ENCODE assay signal across 13 cellular contexts in the genomic region with DNA sequence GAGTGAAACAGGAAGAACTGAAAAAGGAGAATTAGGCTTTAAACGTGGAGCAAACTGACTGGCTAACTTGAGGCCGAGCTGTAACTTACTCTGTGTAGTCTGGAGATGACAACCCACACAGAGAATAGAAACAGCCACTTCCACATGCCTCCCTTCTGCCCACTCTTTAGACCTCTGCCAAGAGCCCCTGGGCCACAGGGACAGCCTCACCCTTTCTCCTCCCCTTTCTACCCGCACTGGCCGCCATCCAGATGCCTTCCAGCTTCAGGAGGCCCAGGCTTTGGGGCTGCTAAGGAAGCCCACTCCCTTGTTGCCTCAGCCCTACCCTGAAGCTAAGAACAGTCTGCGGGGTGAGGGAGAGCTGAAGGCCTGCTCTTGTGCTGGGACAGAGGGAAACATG. TPM values are rescaled to one million over a fixed set of nuclear protein-coding genes. Genes with fewer than 3 reads are reported as not detected.
A peak's percentile ranks its signal among the peaks of the same experiment; 100 is the strongest.
DNase-seq lines count a peak whose midpoint lies in the region; ATAC-seq and TF ChIP-seq lines count a peak whose summit lies in the region.
"Had no signal": no experiment of that assay in that cellular context is flagged by ENCODE, and none has a peak within 500 bp of the region (broad histone marks: within the 10 kb centered on the region; RNA-seq: fewer than 3 reads in every experiment).

No MANE protein-coding gene starts in this region.

- no peaks in the 10 kb centered on the region for H3K9me3 ChIP-seq in Caco-2

- no TSS peak for BruUV-seq in Caco-2 (replicated peaks; lab: Mats Ljungman, UMichigan)

- no peak for ATAC-seq in GM18517 (IDR thresholded peaks at IDR 0.05; ENCODE audit: unreplicated experiment)
- ATAC-seq in GM18907 (IDR thresholded peaks at IDR 0.05; ENCODE audit: unreplicated experiment) = no peak

- POLR2A ChIA-PET in Caco-2 (lab: Charles Lee) = no interaction called here

- H3K27me3 Mint-ChIP-seq in HFFc6 (ENCODE audit: insufficient read depth) (peaks cover 1% of the 10 kb centered on the region; the same call in 1 of the 2 replicates), Caco-2 (ENCODE audit: insufficient read depth, unreplicated experiment) (no peaks in the 10 kb centered on the region)
- H3K27me3 Mint-ChIP-seq: CD4-positive, alpha-beta memory T cell had no signal

- H3K36me3 ChIP-seq in Caco-2 (ENCODE audit: control insufficient read depth, insufficient read depth, low read length) = no peaks in the 10 kb centered on the region

- no peaks in the 10 kb centered on the region for H3K27me3 ChIP-seq in Caco-2 (replicated peaks; ENCODE audit: control insufficient read depth, insufficient read depth, low read length)

- CTCF ChIA-PET in Caco-2 (lab: Charles Lee) = no interaction called here

- H3K4me1 Mint-ChIP-seq in HFFc6 (ENCODE audit: low read depth) = peaks cover 77% of the 10 kb centered on the region
- H3K4me1 Mint-ChIP-seq in Caco-2 (ENCODE audit: low read depth, unreplicated experiment) = peaks cover 9% of the 10 kb centered on the region

- H3K27ac Mint-ChIP-seq in HFFc6 (peak overlapping the region; percentile 71), Caco-2 (ENCODE audit: unreplicated experiment) (no peak overlapping the region)
- H3K27ac Mint-ChIP-seq: T-helper 1 cell treated with Interleukin-12 subunit alpha and Interleukin-12 subunit beta and Interleukin-4 antibody, amounts not matched to agents 30 μg/mL and 1 μg/mL, for 36 hours had no signal

- H3K4me1 ChIP-seq in Caco-2 = peaks cover 8% of the 10 kb centered on the region

- H3K4me3 Mint-ChIP-seq in HFFc6 = peak overlapping the region; percentile 37; the same call in 1 of the 2 replicates
- no peak overlapping the region for H3K4me3 Mint-ChIP-seq in Caco-2 (ENCODE audit: unreplicated experiment)
- H3K4me3 Mint-ChIP-seq: CD4-positive, alpha-beta memory T cell; T-helper 1 cell treated with Interleukin-12 subunit alpha and Interleukin-12 subunit beta and Interleukin-4 antibody, amounts not matched to agents 30 μg/mL and 1 μg/mL, for 36 hours had no signal

- H3K9me3 Mint-ChIP-seq in HFFc6 = no peaks in the 10 kb centered on the region
- no peaks in the 10 kb centered on the region for H3K9me3 Mint-ChIP-seq in Caco-2 (ENCODE audit: unreplicated experiment)
- H3K9me3 Mint-ChIP-seq: CD4-positive, alpha-beta memory T cell; T-helper 1 cell treated with Interleukin-12 subunit alpha and Interleukin-12 subunit beta and Interleukin-4 antibody, amounts not matched to agents 30 μg/mL and 1 μg/mL, for 36 hours had no signal

- H3K36me3 Mint-ChIP-seq in HFFc6 (ENCODE audit: low read depth) (peaks cover 32% of the 10 kb centered on the region), Caco-2 (ENCODE audit: insufficient read depth, unreplicated experiment) (no peaks in the 10 kb centered on the region)

- TF ChIP-seq CTCF in HFFc6 (IDR thresholded peaks at IDR 0.05) (no peak), Caco-2 (IDR thresholded peaks at IDR 0.05; ENCODE audit: insufficient read depth in 1 of 2, low read depth in 1 of 2, low read length in 1 of 2, severe bottlenecking in 1 of 2, unreplicated experiment in 1 of 2) (no peak)

- no peak for DNase-seq in HFFc6
- peak; percentile 15 for DNase-seq in SKM-1 (lab: John Stamatoyannopoulos, UW; ENCODE audit: unreplicated experiment)
- DNase-seq in foreskin melanocyte = peak; percentile 56
- DNase-seq in putamen (ENCODE audit: low spot score) = peak; percentile 31
- no peak for DNase-seq in HPDE6-E6E7 (ENCODE audit: extremely low spot score)
- no peak for DNase-seq in Caco-2
- DNase-seq: activated CD4-positive, alpha-beta T cell treated with anti-CD3 and anti-CD28 coated beads, Interleukin-2, amount 50 U/mL, for 48 hours; CD4-positive, alpha-beta memory T cell; NCI-H2081; stimulated activated CD4-positive, alpha-beta T cell treated with anti-CD3 and anti-CD28 coated beads, Interleukin-2, amount 100 ng/mL, for 48 hours had no signal

- H3K4me3 ChIP-seq in Caco-2 (ENCODE audit: low read depth, low read length) = no peak overlapping the region

- intact Hi-C loops in Caco-2 (cut with micrococcal nuclease; ENCODE audit: unreplicated experiment) = no loop called here

RNA-seq across cellular contexts. Expression of a gene that starts 6.8 kb away (rescaled TPM):
- 10 to 100 TPM; 18.0 to 25.1 (median 20.5) TPM for total RNA-seq in HFFc6 (2021; fragmentation: NEBNext Ultra II Directional; extraction: Animal tissue kit (Norgen Biotek cat#: 25700))
- total RNA-seq in Caco-2 (2022) = 0.25 and 0.49 TPM in 2 replicates

Comparison
In these comparisons a context has a peak if more than half of its experiments do, and no peak if none do; other contexts are left out.
1. DNase-seq: peak in SKM-1 (single experiment), foreskin melanocyte (single experiment) and putamen (single experiment); none in HFFc6 (single experiment), HPDE6-E6E7 (single experiment) and Caco-2 (0 of 2).
2. RNA of a gene that starts 6.8 kb away (total RNA-seq): 18.0 to 25.1 TPM in HFFc6; 0.25 to 0.49 TPM in Caco-2; every median in the first group is over 10 times any median in the second.